ENCODE assay signal across 24 cellular contexts in genomic region chr20:53044296-53044695, GRCh38.
"Had no signal": no experiment of that assay in that cellular context is flagged by ENCODE, and none has a peak within 500 bp of the region (broad histone marks: within the 10 kb centered on the region; RNA-seq: fewer than 3 reads in every experiment).

No MANE protein-coding gene starts in this region.

- H3K27ac ChIP-seq: KMS-11, PC-9, Peyer's patch, SJCRH30 had no signal

- DNase-seq: Kasumi-1, MV-4-11, NCI-H1048, NCI-H1105, NCI-H1417, NCI-H1436 treated with DMSO at 0.1 percent for 48 hours, NCI-H1694, NCI-H187 treated with DMSO at 0.1 percent for 48 hours, NCI-H2081 treated with DMSO at 0.1 percent for 48 hours, NCI-H2171, NCI-H226, NCI-H446, NCI-H510A, NCI-H524 treated with DMSO at 0.1 percent for 48 hours, NCI-H69, NCI-H774, PC-9, Peyer's patch, SHP77 treated with DMSO at 0.1 percent for 48 hours, SJCRH30 had no signal

- H3K4me1 ChIP-seq: Peyer's patch had no signal

- H3K27me3 ChIP-seq: Peyer's patch had no signal

- H2AFZ ChIP-seq: PC-9 had no signal

- H3K4me2 ChIP-seq: KMS-11, PC-9 had no signal

- ATAC-seq: K562, Right ventricle myocardium inferior, SK-N-SH treated with all-trans-retinoic acid at 6 μM for 48 hours had no signal

- H3K36me3 ChIP-seq: Peyer's patch, SJCRH30 had no signal

- H3K4me3 ChIP-seq: K562, PC-9, Peyer's patch, SJCRH30 had no signal

- H3K9me3 ChIP-seq: Peyer's patch, SJCRH30 had no signal
